In genomic region chr22:20220629-20221026, GRCh38 we compare ENCODE assay signal across 18 cellular contexts. TPM values are rescaled to one million over a fixed set of nuclear protein-coding genes. Genes with fewer than 3 reads are reported as not detected.
A peak's percentile ranks its signal among the peaks of the same experiment; 100 is the strongest.
DNase-seq lines count a peak whose midpoint lies in the region; ATAC-seq, FAIRE-seq and TF ChIP-seq lines count a peak whose summit lies in the region.
"Had no signal": no experiment of that assay in that cellular context is flagged by ENCODE, and none has a peak within 500 bp of the region (broad histone marks: within the 10 kb centered on the region; RNA-seq: fewer than 3 reads in every experiment).

No MANE protein-coding gene starts in this region.

- no peak for TF ChIP-seq CTCF in right lobe of liver (IDR thresholded peaks at IDR 0.05)
- TF ChIP-seq CTCF in HepG2 (CRISPR knock-in tag; IDR thresholded peaks at IDR 0.05), result no peak
- no peak for TF ChIP-seq CTCF in brain (conservative IDR thresholded peaks at IDR 0.05)
- no peak for TF ChIP-seq CTCF in neural progenitor cell (IDR thresholded peaks at IDR 0.05)

- H3K36me3 Mint-ChIP-seq in brain (no peaks in the 10 kb centered on the region), neural progenitor cell (no peaks in the 10 kb centered on the region)
- H3K36me3 Mint-ChIP-seq in activated T-helper 17 cell treated with anti-CD3 and anti-CD28 coated beads, Interleukin-2, amount 50 U/mL, for 72 hours (ENCODE audit: low read depth), result no peaks in the 10 kb centered on the region
- H3K36me3 Mint-ChIP-seq: IgD-negative memory B cell had no signal

- TF ChIP-seq RAD21 in HepG2 (CRISPR knock-in tag; IDR thresholded peaks at IDR 0.05), result no peak

- in situ Hi-C loops in HepG2 (cut with HindIII; ENCODE audit: extremely low pct_ligation_motif_present, low pct_unique_long_range_greater_than_20kb), result no loop called here

- no peaks in the 10 kb centered on the region for H3K79me2 ChIP-seq in HepG2 (ENCODE audit: insufficient read depth, low read length)
- H3K79me2 ChIP-seq in neural progenitor cell (ENCODE audit: low read depth), result no peaks in the 10 kb centered on the region

- CTCF ChIA-PET in HepG2 (lab: Yijun Ruan, JAX; ENCODE audit: low intra/inter-chr PET ratio, low total read pairs), result no interaction called here

- WGBS in right lobe of liver (ENCODE audit: insufficient coverage, low coverage, low lambda C conversion rate, missing lambda C conversion rate), result 87% methylated on average over 3 of the region's 13 CpGs
- WGBS in HepG2 (ENCODE audit: low lambda C conversion rate), result 62% methylated on average over 7 of the region's 13 CpGs

- peaks cover 0 to 37% (median 14%) of the 10 kb centered on the region in 4 donors for H3K4me1 ChIP-seq in right lobe of liver
- 0 out of 2 replicates have a peak, but pooled peaks cover 10% of the 10 kb centered on the region for H3K4me1 ChIP-seq in HepG2 (ENCODE audit: insufficient read depth, low read length)
- no peaks in the 10 kb centered on the region for H3K4me1 ChIP-seq in neural progenitor cell
- H3K4me1 ChIP-seq: Caco-2 had no signal

- H3K4me3 Mint-ChIP-seq in brain (no peak overlapping the region), neural progenitor cell (no peak overlapping the region)
- no peak overlapping the region for H3K4me3 Mint-ChIP-seq in activated T-helper 17 cell treated with anti-CD3 and anti-CD28 coated beads, Interleukin-2, amount 50 U/mL, for 72 hours
- H3K4me3 Mint-ChIP-seq: CD4-positive, alpha-beta T cell; IgD-negative memory B cell had no signal

- TF ChIP-seq EP300 in HepG2 (IDR thresholded peaks at IDR 0.05; ENCODE audit: low read depth in 2 of 2, low read length in 2 of 2) (no peak), HepG2 (CRISPR knock-in tag; IDR thresholded peaks at IDR 0.05; ENCODE audit: borderline replicate concordance) (no peak)

- H3K27ac Mint-ChIP-seq in brain (peak overlapping the region in 3 of 5 experiments; percentile 7 to 62 (median 26)), neural progenitor cell (peak overlapping the region; percentile 60)
- H3K27ac Mint-ChIP-seq in activated T-helper 17 cell treated with anti-CD3 and anti-CD28 coated beads, Interleukin-2, amount 50 U/mL, for 72 hours, result no peak overlapping the region
- H3K27ac Mint-ChIP-seq: CD4-positive, alpha-beta T cell; IgD-negative memory B cell had no signal

- no peaks in the 10 kb centered on the region for H3K9me3 ChIP-seq in right lobe of liver
- H3K9me3 ChIP-seq in HepG2 (ENCODE audit: low read length), result no peaks in the 10 kb centered on the region
- H3K9me3 ChIP-seq in neural progenitor cell (ENCODE audit: low read depth), result no peaks in the 10 kb centered on the region
- H3K9me3 ChIP-seq: A549 had no signal

- H3K4me2 ChIP-seq in HepG2 (ENCODE audit: low read depth, low read length) (no peak overlapping the region), neural progenitor cell (no peak overlapping the region)
- H3K4me2 ChIP-seq: A549; BLaER1 treated with 17β-estradiol and CSF1 and Interleukin-3, amounts not matched to agents 10 nM and 100 nM had no signal

- FAIRE-seq in HepG2 (lab: Jason Lieb, UNC), result no peak
- FAIRE-seq: A549, D721Med, GM12891, H54, HTR-8/SVneo had no signal

- H4K20me1 ChIP-seq in HepG2 (ENCODE audit: insufficient read depth, low read length), result no peaks in the 10 kb centered on the region
- no peaks in the 10 kb centered on the region for H4K20me1 ChIP-seq in neural progenitor cell (ENCODE audit: low read depth)
- H4K20me1 ChIP-seq: BLaER1 treated with 17β-estradiol and CSF1 and Interleukin-3, amounts not matched to agents 10 nM and 100 nM had no signal

- no peak for TF ChIP-seq POLR2A in right lobe of liver (IDR thresholded peaks at IDR 0.05)
- TF ChIP-seq POLR2A in HepG2 (IDR thresholded peaks at IDR 0.05; ENCODE audit: insufficient read depth in 1 of 2, low read depth in 2 of 2, low read length in 2 of 2), result no peak

- no peak overlapping the region for H2AFZ ChIP-seq in HepG2 (ENCODE audit: low read length)
- no peak overlapping the region for H2AFZ ChIP-seq in neural progenitor cell (replicated peaks)
- H2AFZ ChIP-seq: GM23248 had no signal

- H3K4me3 ChIP-seq in right lobe of liver, result no peak overlapping the region
- no peak overlapping the region for H3K4me3 ChIP-seq in HepG2 (replicated peaks in 1 of 3; ENCODE audit: insufficient read depth in 1 of 3, low read depth in 2 of 3, low read length in 3 of 3)
- H3K4me3 ChIP-seq in neural progenitor cell, result no peak overlapping the region
- H3K4me3 ChIP-seq: A549; BLaER1 treated with 17β-estradiol and CSF1 and Interleukin-3, amounts not matched to agents 10 nM and 100 nM; GM23248 had no signal

- peaks cover 2% of the 10 kb centered on the region for H3K27me3 Mint-ChIP-seq in brain
- peaks cover 18% of the 10 kb centered on the region for H3K27me3 Mint-ChIP-seq in neural progenitor cell (ENCODE audit: insufficient read depth, low read depth)
- peaks cover 4% of the 10 kb centered on the region for H3K27me3 Mint-ChIP-seq in activated T-helper 17 cell treated with anti-CD3 and anti-CD28 coated beads, Interleukin-2, amount 50 U/mL, for 72 hours
- H3K27me3 Mint-ChIP-seq: CD4-positive, alpha-beta T cell had no signal

- BruUV-seq in HepG2 (replicated peaks; lab: Mats Ljungman, UMichigan), result no TSS peak

- H3K27ac ChIP-seq in right lobe of liver, result peak overlapping the region in 2 of 3 donors; percentile 31 to 85
- no peak overlapping the region for H3K27ac ChIP-seq in HepG2 (ENCODE audit: extremely low read length, insufficient read depth, low read length)
- H3K27ac ChIP-seq in neural progenitor cell, result no peak overlapping the region
- H3K27ac ChIP-seq: A549; BLaER1 treated with 17β-estradiol and CSF1 and Interleukin-3, amounts not matched to agents 10 nM and 100 nM; GM23248 had no signal

- no peak for ATAC-seq in right lobe of liver
- no peak for ATAC-seq in HepG2
- ATAC-seq in activated T-helper 17 cell treated with anti-CD3 and anti-CD28 coated beads, Interleukin-2, amount 50 U/mL, for 72 hours (replicated peaks), result no peak
- ATAC-seq: A549 had no signal

- DNase-seq in right lobe of liver (no peak), HepG2 (ENCODE audit: low spot score) (no peak), neural progenitor cell (ENCODE audit: low spot score) (no peak), KG1 (lab: John Stamatoyannopoulos, UW) (no peak), superior temporal gyrus (ENCODE audit: extremely low spot score) (no peak)
- DNase-seq: Caco-2; CD4-positive, alpha-beta T cell; GM23248; HCEC 1CT had no signal

- intact Hi-C loops in right lobe of liver (cut with DNase I) (no loop called here), HepG2 (cut with micrococcal nuclease; ENCODE audit: unreplicated experiment) (no loop called here)

- H3K9me3 Mint-ChIP-seq in brain, result peaks cover 0 to 3% (median 0%) of the 10 kb centered on the region in 5 experiments
- H3K9me3 Mint-ChIP-seq in neural progenitor cell, result peaks cover 10% of the 10 kb centered on the region
- no peaks in the 10 kb centered on the region for H3K9me3 Mint-ChIP-seq in activated T-helper 17 cell treated with anti-CD3 and anti-CD28 coated beads, Interleukin-2, amount 50 U/mL, for 72 hours
- H3K9me3 Mint-ChIP-seq: CD4-positive, alpha-beta T cell; IgD-negative memory B cell had no signal

- H3K9ac ChIP-seq in HepG2 (ENCODE audit: insufficient read depth, low read depth, low read length) (no peak overlapping the region), neural progenitor cell (no peak overlapping the region)
- H3K9ac ChIP-seq: BLaER1 treated with 17β-estradiol and CSF1 and Interleukin-3, amounts not matched to agents 10 nM and 100 nM; GM23248 had no signal

- H3K4me1 Mint-ChIP-seq in brain (peaks cover 52% of the 10 kb centered on the region), neural progenitor cell (peaks cover 30% of the 10 kb centered on the region)
- no peaks in the 10 kb centered on the region for H3K4me1 Mint-ChIP-seq in activated T-helper 17 cell treated with anti-CD3 and anti-CD28 coated beads, Interleukin-2, amount 50 U/mL, for 72 hours
- H3K4me1 Mint-ChIP-seq: IgD-negative memory B cell had no signal

- POLR2A ChIA-PET in HepG2 (lab: Yijun Ruan, JAX), result no interaction called here

- H3F3A ChIP-seq in neural progenitor cell (ENCODE audit: low read depth), result peaks cover 11% of the 10 kb centered on the region

- H3K27me3 ChIP-seq in right lobe of liver (no peaks in the 10 kb centered on the region), HepG2 (ENCODE audit: control insufficient read depth in 1 of 2, insufficient read depth in 2 of 2, low read length in 2 of 2) (peaks cover 0 to 18% of the 10 kb centered on the region in 2 experiments; a peak in 1 of 5 replicates), neural progenitor cell (no peaks in the 10 kb centered on the region)
- H3K27me3 ChIP-seq: BLaER1 treated with 17β-estradiol and CSF1 and Interleukin-3, amounts not matched to agents 10 nM and 100 nM had no signal

- H3K36me3 ChIP-seq in right lobe of liver (no peaks in the 10 kb centered on the region), HepG2 (replicated peaks in 1 of 2; ENCODE audit: control insufficient read depth in 1 of 2, insufficient read depth in 2 of 2, low read length in 2 of 2) (no peaks in the 10 kb centered on the region), neural progenitor cell (no peaks in the 10 kb centered on the region)
- H3K36me3 ChIP-seq: BLaER1 treated with 17β-estradiol and CSF1 and Interleukin-3, amounts not matched to agents 10 nM and 100 nM had no signal

RNA-seq across cellular contexts. Expression of gene RTN4R, which starts 47.5 kb away (rescaled TPM):
- total RNA-seq in right lobe of liver (10 to 100 TPM in 2 of 6 experiments, 1 to 10 TPM in 4; 3.0 to 12.4 (median 8.5) TPM), HepG2 (2016; rRNA removed; fragmentation: Illumina TruSeq; extraction: Trizol) (0.11 and 0.22 TPM in 2 replicates), neural progenitor cell (ENCODE audit: low replicate concordance) (6.3 and 20.9 TPM in 2 replicates)
- total RNA-seq in HepG2 (2016; cell fraction: cytosol; rRNA removed; fragmentation: Illumina TruSeq; extraction: Trizol; ENCODE audit: low read depth), result 0.20 and 0.35 TPM in 2 replicates
- total RNA-seq in HepG2 (2016; cell fraction: insoluble cytoplasmic fraction; rRNA removed; fragmentation: Illumina TruSeq; extraction: Trizol), result 0.10 and 0.35 TPM in 2 replicates
- total RNA-seq in HepG2 (2016; cell fraction: membrane; rRNA removed; fragmentation: Illumina TruSeq; extraction: Trizol), result 0.49 and 0.93 TPM in 2 replicates
- total RNA-seq in HepG2 (2016; cell fraction: nucleus; rRNA removed; fragmentation: Illumina TruSeq; extraction: Trizol), result 0.65 TPM in 1 of 2 replicates, not detected in the other
- polyA plus RNA-seq in HepG2 (2011; rRNA removed) (0.54 and 0.77 TPM in 2 replicates), brain (ENCODE audit: insufficient read depth, low read depth, low replicate concordance) (21.3 TPM)
- 0.36 and 1.4 TPM in 2 replicates for polyA plus RNA-seq in HepG2 (2011; cell fraction: cytosol; rRNA removed)
- 0.54 and 1.4 TPM in 2 replicates for polyA plus RNA-seq in HepG2 (2011; cell fraction: nucleus; rRNA removed)
- polyA plus RNA-seq in HepG2 (2012), result 0.07 and 0.17 TPM in 2 replicates
- polyA plus RNA-seq in HepG2 (2016; cell fraction: cytosol; fragmentation: Illumina TruSeq; extraction: Trizol; ENCODE audit: low read depth), result 0.42 and 0.51 TPM in 2 replicates
- 0.57 and 0.67 TPM in 2 replicates for polyA plus RNA-seq in HepG2 (2016; cell fraction: insoluble cytoplasmic fraction; fragmentation: Illumina TruSeq; extraction: Trizol; ENCODE audit: low read depth)
- 0.86 and 1.3 TPM in 2 replicates for polyA plus RNA-seq in HepG2 (2016; cell fraction: membrane; fragmentation: Illumina TruSeq; extraction: Trizol; ENCODE audit: low read depth)
- 0.70 and 1.5 TPM in 2 replicates for polyA plus RNA-seq in HepG2 (2016; cell fraction: nucleus; fragmentation: Illumina TruSeq; extraction: Trizol; ENCODE audit: insufficient read depth, low read depth)
- polyA minus RNA-seq in HepG2 (2011; rRNA and poly(A)+ RNA removed; ENCODE audit: low replicate concordance), result 2.3 and 4.0 TPM in 2 replicates
- polyA minus RNA-seq in HepG2 (2011; cell fraction: cytosol; rRNA and poly(A)+ RNA removed), result 0.99 and 1.4 TPM in 2 replicates
- polyA minus RNA-seq in HepG2 (2011; cell fraction: nucleus; rRNA and poly(A)+ RNA removed), result not detected in 2 replicates
- 1 to 10 TPM; 1.4 to 2.6 TPM for total RNA-seq in activated T-helper 17 cell treated with anti-CD3 and anti-CD28 coated beads, Interleukin-2, amount 50 U/mL, for 72 hours
- total RNA-seq: GM23248 had no signal
- polyA plus RNA-seq: IgD-negative memory B cell had no signal

Comparison
In these comparisons a context has a peak if more than half of its experiments do, and no peak if none do; other contexts are left out.
1. H3K27ac ChIP-seq: peak in right lobe of liver (2 of 3); none in HepG2 (single experiment) and neural progenitor cell (single experiment).